ENCODE assay signal across 9 cellular contexts in the genomic region with DNA sequence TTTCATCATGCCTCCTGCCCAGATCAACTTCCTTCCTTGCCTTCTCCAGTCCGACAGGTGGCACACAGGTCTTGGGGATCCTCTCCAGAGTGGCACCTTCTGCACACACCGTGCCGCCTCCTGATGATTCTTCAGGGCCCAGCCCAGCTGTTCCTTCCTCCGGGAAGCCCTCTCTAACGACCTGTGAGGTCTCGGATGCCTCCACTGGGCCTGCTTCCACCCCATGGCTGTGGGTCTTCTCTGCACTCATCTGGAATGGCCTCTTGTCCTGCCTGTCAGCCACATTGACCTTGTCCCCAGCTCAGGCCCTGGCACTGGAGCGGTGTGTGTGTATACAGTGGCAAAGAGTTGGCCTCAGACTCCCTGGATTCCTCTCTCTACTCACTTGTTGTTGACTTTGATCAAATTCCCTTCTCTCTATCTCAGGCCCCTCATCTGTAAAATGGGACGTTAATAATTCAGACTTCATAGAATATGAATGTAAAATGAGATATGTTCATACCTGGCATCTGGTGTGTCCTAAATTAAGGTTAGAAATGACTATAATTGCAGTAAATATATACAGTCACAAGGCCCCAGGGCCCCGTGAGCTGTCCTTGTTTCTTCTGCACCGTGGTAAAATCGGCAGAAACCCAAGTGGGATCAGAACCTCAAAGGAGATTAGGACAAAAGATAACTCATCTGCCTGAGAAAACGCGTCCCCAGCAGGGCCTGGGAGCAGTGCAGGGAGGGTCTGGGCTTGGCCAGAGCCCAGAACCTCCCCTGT. TPM values are rescaled to one million over a fixed set of nuclear protein-coding genes. Genes with fewer than 3 reads are reported as not detected.
DNase-seq lines count a peak whose midpoint lies in the region; ATAC-seq and TF ChIP-seq lines count a peak whose summit lies in the region.
"Had no signal": no experiment of that assay in that cellular context is flagged by ENCODE, and none has a peak within 500 bp of the region (broad histone marks: within the 10 kb centered on the region; RNA-seq: fewer than 3 reads in every experiment).

No MANE protein-coding gene starts in this region.

- H3K4me1 Mint-ChIP-seq in naive thymus-derived CD8-positive, alpha-beta T cell, result peaks cover 8 to 27% (median 17%) of the 10 kb centered on the region in 4 donors

- H3K9me3 Mint-ChIP-seq in naive thymus-derived CD8-positive, alpha-beta T cell, result no peaks in the 10 kb centered on the region

- no peak for TF ChIP-seq CTCF in AG10803 (conservative IDR thresholded peaks at IDR 0.05; ENCODE audit: low read length)
- no peak for TF ChIP-seq CTCF in dorsolateral prefrontal cortex (IDR thresholded peaks at IDR 0.05 in 54 of 56, conservative IDR thresholded peaks at IDR 0.05 in 2 of 56; ENCODE audit: low read depth in 1 of 56, partially characterized antibody in 56 of 56)

- intact Hi-C loops in dorsolateral prefrontal cortex (cut with DNase I), result no loop called here

- peaks cover 0 to 2% (median 0%) of the 10 kb centered on the region in 5 donors for H3K27me3 Mint-ChIP-seq in naive thymus-derived CD8-positive, alpha-beta T cell

- ATAC-seq in naive thymus-derived CD8-positive, alpha-beta T cell, result no peak

- no peaks in the 10 kb centered on the region for H3K9me3 ChIP-seq in MG63

- H3K4me3 Mint-ChIP-seq in naive thymus-derived CD8-positive, alpha-beta T cell, result peak overlapping the region; percentile 69 to 95 (median 90)

- H3K27ac ChIP-seq in dorsolateral prefrontal cortex, result peak overlapping the region in 46 of 59 donors; percentile 18 to 89 (median 74)

- peaks cover 0 to 6% (median 5%) of the 10 kb centered on the region in 3 donors for H3K36me3 Mint-ChIP-seq in naive thymus-derived CD8-positive, alpha-beta T cell

- POLR2A ChIA-PET in naive thymus-derived CD8-positive, alpha-beta T cell (lab: Charles Lee), result interaction anchor here (2.6 kb wide), 1 partner anchor 32 kb away, joined by 34 read pairs; a partner anchor contains a TSS

- H3K4me3 ChIP-seq in AG10803 (ENCODE audit: low read length), result peak overlapping the region; percentile 89
- H3K4me3 ChIP-seq in MG63, result peak overlapping the region; percentile 71
- H3K4me3 ChIP-seq in dorsolateral prefrontal cortex, result peak overlapping the region; percentile 69 to 98 (median 89)

- peaks cover 23% of the 10 kb centered on the region for H3K36me3 ChIP-seq in MG63

- peak overlapping the region in 7 of 10 donors; percentile 21 to 90 (median 67) for H3K27ac Mint-ChIP-seq in naive thymus-derived CD8-positive, alpha-beta T cell

- DNase-seq in AG10803 (ENCODE audit: low read depth) (no peak), MG63 (no peak), dorsolateral prefrontal cortex (peak in 1 of 10 donors; percentile 9), NCI-H2029 treated with DMSO at 0.1 percent for 48 hours (lab: John Stamatoyannopoulos, UW) (no peak), HuH-7 (ENCODE audit: low spot score) (no peak), midbrain (lab: John Stamatoyannopoulos, UW) (no peak)
- DNase-seq in naive thymus-derived CD8-positive, alpha-beta T cell, result no peak
- DNase-seq in activated CD4-positive, alpha-beta T cell treated with anti-CD3 and anti-CD28 coated beads for 48 hours, result no peak
- DNase-seq: activated CD4-positive, alpha-beta T cell treated with anti-CD3 and anti-CD28 coated beads, Interleukin-2, amount 50 U/mL, for 1 hour had no signal

- no peaks in the 10 kb centered on the region for H3K27me3 ChIP-seq in MG63
- no peaks in the 10 kb centered on the region for H3K27me3 ChIP-seq in dorsolateral prefrontal cortex

RNA-seq across cellular contexts. Expression of a gene that starts 1.5 kb away (rescaled TPM):
- total RNA-seq in MG63 (2014; rRNA removed; shearing (Covaris generic); ENCODE audit: low replicate concordance), result 12.2 and 14.0 TPM in 2 replicates
- 10 to 100 TPM; 19.5 to 41.4 (median 28.6) TPM for total RNA-seq in dorsolateral prefrontal cortex
- 10 to 100 TPM; 25.2 to 27.8 TPM for total RNA-seq in naive thymus-derived CD8-positive, alpha-beta T cell
- 10 to 100 TPM; 26.7 to 32.9 (median 27.8) TPM for polyA plus RNA-seq in naive thymus-derived CD8-positive, alpha-beta T cell

RNA-seq across cellular contexts. Expression of a gene that starts 31.7 kb away (rescaled TPM):
- 86.4 and 130 TPM in 2 replicates for total RNA-seq in MG63 (2014; rRNA removed; shearing (Covaris generic); ENCODE audit: low replicate concordance)
- total RNA-seq in dorsolateral prefrontal cortex, result 1 to 10 TPM; 1.1 to 5.7 (median 2.8) TPM
- total RNA-seq in naive thymus-derived CD8-positive, alpha-beta T cell, result 1 to 10 TPM in 1 of 2 experiments, under 1 TPM in 1; 0.85 to 1.3 TPM
- polyA plus RNA-seq in naive thymus-derived CD8-positive, alpha-beta T cell, result under 1 TPM; 0.19 to 0.50 (median 0.44) TPM

RNA-seq across cellular contexts. Expression of a gene that starts 32.1 kb away (rescaled TPM):
- total RNA-seq in MG63 (2014; rRNA removed; shearing (Covaris generic); ENCODE audit: low replicate concordance), result 68.6 and 135 TPM in 2 replicates
- 10 to 100 TPM; 15.8 to 37.3 (median 25.6) TPM for total RNA-seq in dorsolateral prefrontal cortex
- total RNA-seq in naive thymus-derived CD8-positive, alpha-beta T cell, result 10 to 100 TPM; 43.7 to 52.8 TPM
- 10 to 100 TPM; 27.2 to 33.3 (median 27.7) TPM for polyA plus RNA-seq in naive thymus-derived CD8-positive, alpha-beta T cell

RNA-seq across cellular contexts. Expression of a gene that starts 51.7 kb away (rescaled TPM):
- 0.07 and 0.25 TPM in 2 replicates for total RNA-seq in MG63 (2014; rRNA removed; shearing (Covaris generic); ENCODE audit: low replicate concordance)
- total RNA-seq in dorsolateral prefrontal cortex, result 1 to 10 TPM in 110 of 120 experiments, under 1 TPM in 10; 0.25 to 4.8 (median 1.9) TPM
- 10 to 100 TPM; 11.6 to 12.9 TPM for total RNA-seq in naive thymus-derived CD8-positive, alpha-beta T cell
- 10 to 100 TPM in 1 of 3 donors, 1 to 10 TPM in 2; 5.5 to 11.2 (median 7.1) TPM for polyA plus RNA-seq in naive thymus-derived CD8-positive, alpha-beta T cell

Comparison
In these comparisons a context has a peak if more than half of its experiments do, and no peak if none do; other contexts are left out.
1. RNA of a gene that starts 31.7 kb away (total RNA-seq): 86.4 to 130 TPM in MG63; 1.1 to 5.7 TPM in dorsolateral prefrontal cortex and 0.85 to 1.3 TPM in naive thymus-derived CD8-positive, alpha-beta T cell; every median in the first group is over 10 times any median in the second.
2. Peak in every context shown above with its lines, with median percentiles within 50 percentile points of each other: H3K4me3 ChIP-seq.